9 cellular contexts compared by ENCODE assay signal in genomic region chr2:3738454-3738853, GRCh38. TPM values are rescaled to one million over a fixed set of nuclear protein-coding genes. Genes with fewer than 3 reads are reported as not detected.
A peak's percentile ranks its signal among the peaks of the same experiment; 100 is the strongest.
DNase-seq lines count a peak whose midpoint lies in the region; ATAC-seq and TF ChIP-seq lines count a peak whose summit lies in the region.
"Had no signal": no experiment of that assay in that cellular context is flagged by ENCODE, and none has a peak within 500 bp of the region (broad histone marks: within the 10 kb centered on the region; RNA-seq: fewer than 3 reads in every experiment).

No MANE protein-coding gene starts in this region.

- peaks cover 7 to 9% of the 10 kb centered on the region in 2 donors for H3K27me3 Mint-ChIP-seq in natural killer cell (ENCODE audit: low read depth in 2 of 2)

- no peaks in the 10 kb centered on the region for H3K9me3 Mint-ChIP-seq in natural killer cell

- intact Hi-C loops in natural killer cell (cut with micrococcal nuclease): no loop called here

- peak; percentile 42 for ATAC-seq in left lobe of liver
- no peak for ATAC-seq in natural killer cell
- ATAC-seq in GM18909 (IDR thresholded peaks at IDR 0.05; ENCODE audit: poor library complexity, unreplicated experiment): no peak

- no peaks in the 10 kb centered on the region for H3K36me3 Mint-ChIP-seq in natural killer cell

- no peaks in the 10 kb centered on the region for H3K4me1 Mint-ChIP-seq in natural killer cell

- H3K27ac Mint-ChIP-seq in natural killer cell: no peak overlapping the region

- DNase-seq in NCI-H1417 (lab: John Stamatoyannopoulos, UW): peak in 2 of 3 experiments; percentile 51 to 60
- DNase-seq in NCI-H1417 treated with DMSO at 0.1 percent for 48 hours (lab: John Stamatoyannopoulos, UW): no peak
- peak; percentile 8 for DNase-seq in HK-2 (ENCODE audit: unreplicated experiment)
- DNase-seq in SK-N-DZ (ENCODE audit: low spot score): peak; percentile 46
- no peak for DNase-seq in left lobe of liver (ENCODE audit: low spot score)
- no peak for DNase-seq in natural killer cell
- no peak for DNase-seq in cortex of kidney (lab: John Stamatoyannopoulos, UW)

- no peak for TF ChIP-seq CTCF in natural killer cell (IDR thresholded peaks at IDR 0.05)

- no peak overlapping the region for H3K4me3 Mint-ChIP-seq in natural killer cell

RNA-seq across cellular contexts. Expression of gene DCDC2C, which starts 35.1 kb away (rescaled TPM):
- polyA plus RNA-seq in SK-N-DZ (2014; cell fraction: cytosol; rRNA removed): not detected in 2 replicates
- polyA plus RNA-seq in SK-N-DZ (2014; cell fraction: nucleus; rRNA removed): not detected in 2 replicates
- total RNA-seq in left lobe of liver (not detected), natural killer cell (not detected)
- polyA plus RNA-seq: BJ had no signal

Comparison
In these comparisons a context has a peak if more than half of its experiments do, and no peak if none do; other contexts are left out.
1. DNase-seq: peak in NCI-H1417 (2 of 3), HK-2 (single experiment) and SK-N-DZ (single experiment); none in NCI-H1417 treated with DMSO at 0.1 percent for 48 hours (single experiment), left lobe of liver (single experiment), natural killer cell (single experiment) and cortex of kidney (single experiment).